30 cellular contexts compared by ENCODE assay signal in genomic region chr3:127573916-127574315, GRCh38.
"Had no signal": no experiment of that assay in that cellular context is flagged by ENCODE, and none has a peak within 500 bp of the region (broad histone marks: within the 10 kb centered on the region; RNA-seq: fewer than 3 reads in every experiment).

No MANE protein-coding gene starts in this region.

- H3K27ac Mint-ChIP-seq: activated B cell treated with CpG ODN at 0.5 μM for 24 hours; activated CD8-positive, alpha-beta T cell treated with anti-CD3 and anti-CD28 coated beads for 36 hours; activated naive CD8-positive, alpha-beta T cell; activated T-helper 17 cell treated with anti-CD3 and anti-CD28 coated beads, Interleukin-2, amount 50 U/mL, for 72 hours; effector memory CD8-positive, alpha-beta T cell; T-cell; T-helper 1 cell treated with Interleukin-12 subunit alpha and Interleukin-12 subunit beta and Interleukin-4 antibody, amounts not matched to agents 30 μg/mL and 1 μg/mL, for 36 hours had no signal

- H3K4me1 ChIP-seq: foreskin keratinocyte had no signal

- H3K27ac ChIP-seq: body of pancreas, esophagus muscularis mucosa, foreskin keratinocyte, gastrocnemius medialis, WERI-Rb-1 had no signal

- H3K4me3 ChIP-seq: body of pancreas, esophagus muscularis mucosa, gastrocnemius medialis had no signal

- H3K4me3 Mint-ChIP-seq: activated B cell treated with CpG ODN at 0.5 μM for 24 hours; activated CD8-positive, alpha-beta T cell treated with anti-CD3 and anti-CD28 coated beads for 36 hours; activated naive CD8-positive, alpha-beta T cell; activated T-cell treated with anti-CD3 and anti-CD28 coated beads, Interleukin-2, amount 50 U/mL, for 4 hours; activated T-helper 17 cell treated with anti-CD3 and anti-CD28 coated beads, Interleukin-2, amount 50 U/mL, for 72 hours; effector memory CD8-positive, alpha-beta T cell; T-cell; T-helper 1 cell treated with Interleukin-12 subunit alpha and Interleukin-12 subunit beta and Interleukin-4 antibody, amounts not matched to agents 30 μg/mL and 1 μg/mL, for 36 hours had no signal

- H3K9me3 Mint-ChIP-seq: activated B cell treated with CpG ODN at 0.5 μM for 24 hours; activated CD8-positive, alpha-beta T cell treated with anti-CD3 and anti-CD28 coated beads for 36 hours; activated T-cell treated with anti-CD3 and anti-CD28 coated beads, Interleukin-2, amount 50 U/mL, for 4 hours; activated T-helper 17 cell treated with anti-CD3 and anti-CD28 coated beads, Interleukin-2, amount 50 U/mL, for 72 hours; effector memory CD8-positive, alpha-beta T cell; T-cell; T-helper 1 cell treated with Interleukin-12 subunit alpha and Interleukin-12 subunit beta and Interleukin-4 antibody, amounts not matched to agents 30 μg/mL and 1 μg/mL, for 36 hours had no signal

- DNase-seq: activated B cell treated with CpG ODN at 0.5 μM for 24 hours; activated CD4-positive, alpha-beta T cell treated with anti-CD3 and anti-CD28 coated beads for 48 hours; activated CD4-positive, alpha-beta T cell treated with anti-CD3 and anti-CD28 coated beads, Interleukin-2, amount 50 U/mL, for 1 hour; activated CD4-positive, alpha-beta T cell treated with anti-CD3 and anti-CD28 coated beads, Interleukin-2, amount 50 U/mL, for 48 hours; activated CD8-positive, alpha-beta memory T cell treated with anti-CD3 and anti-CD28 coated beads for 24 hours; activated CD8-positive, alpha-beta T cell treated with anti-CD3 and anti-CD28 coated beads for 36 hours; activated effector memory CD4-positive, alpha-beta T cell treated with Interleukin-2 at 50 U/mL for 16 hours; activated gamma-delta T cell treated with Interleukin-2 at 50 U/mL for 16 hours; activated naive CD4-positive, alpha-beta T cell treated with anti-CD3 and anti-CD28 coated beads, Interleukin-2, amount 50 U/mL, for 16 hours; activated naive CD4-positive, alpha-beta T cell treated with Interleukin-2 at 50 U/mL for 16 hours; activated T-cell treated with anti-CD3 and anti-CD28 coated beads, Interleukin-2, amount 50 U/mL, for 4 hours; amniotic stem cell; anterior cingulate cortex; body of pancreas; caudate nucleus; cortex of kidney; dermis blood vessel endothelial cell; effector CD4-positive, alpha-beta T cell; effector memory CD8-positive, alpha-beta T cell; erythroblast; foreskin keratinocyte; gastrocnemius medialis; T-cell; T-helper 9 cell; WERI-Rb-1 had no signal

- H3K9me3 ChIP-seq: body of pancreas, esophagus muscularis mucosa, gastrocnemius medialis had no signal

- ATAC-seq: activated CD4-positive, CD25-positive, alpha-beta regulatory T cell treated with anti-CD3 and anti-CD28 coated beads, Interleukin-2, amount 50 U/mL, for 24 hours; activated CD8-positive, alpha-beta T cell treated with anti-CD3 and anti-CD28 coated beads for 36 hours; body of pancreas; effector memory CD8-positive, alpha-beta T cell; foreskin keratinocyte; gastrocnemius medialis had no signal

- H3K27me3 Mint-ChIP-seq: activated B cell treated with CpG ODN at 0.5 μM for 24 hours; activated CD8-positive, alpha-beta T cell treated with anti-CD3 and anti-CD28 coated beads for 36 hours; activated naive CD8-positive, alpha-beta T cell; activated T-helper 17 cell treated with anti-CD3 and anti-CD28 coated beads, Interleukin-2, amount 50 U/mL, for 72 hours; effector memory CD8-positive, alpha-beta T cell; T-cell had no signal

- H3K27me3 ChIP-seq: body of pancreas, esophagus muscularis mucosa, foreskin keratinocyte, gastrocnemius medialis had no signal
